Comparison of ENCODE assay signal across 8 cellular contexts in the genomic region with DNA sequence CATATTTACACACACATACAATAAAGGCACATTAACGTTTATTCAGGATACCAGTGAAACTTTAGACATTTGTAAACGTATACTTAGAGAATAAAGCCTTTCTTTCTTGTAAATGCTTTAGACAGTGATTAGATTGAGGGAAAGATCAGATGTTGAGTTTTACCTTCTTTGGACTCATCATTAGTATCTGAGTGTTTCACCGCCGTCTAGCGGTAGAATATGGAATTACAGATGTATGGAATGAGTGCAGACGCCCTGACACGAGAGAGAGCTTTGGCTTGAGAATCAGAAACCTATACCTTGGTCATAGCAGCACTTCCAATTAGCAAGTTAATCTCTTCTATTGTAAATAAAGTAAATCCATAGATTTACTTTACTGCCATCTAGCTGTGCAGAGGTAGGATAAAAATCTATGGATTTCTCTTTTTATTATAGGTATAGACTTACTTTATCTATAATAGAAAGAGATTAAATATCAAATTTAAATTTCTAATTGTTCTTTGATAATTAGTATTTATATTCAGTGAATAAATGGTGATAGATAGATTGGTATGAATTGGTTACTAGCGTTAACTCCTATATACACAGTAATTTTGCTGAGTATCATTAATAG. TPM values are rescaled to one million over a fixed set of nuclear protein-coding genes. Genes with fewer than 3 reads are reported as not detected.
DNase-seq lines count a peak whose midpoint lies in the region; ATAC-seq and TF ChIP-seq lines count a peak whose summit lies in the region.

No MANE protein-coding gene starts in this region.

- CTCF ChIA-PET in OCI-LY7 (lab: Charles Lee; ENCODE audit: unreplicated experiment): interaction anchor here (1.0 kb wide), 1 partner anchor 111 kb away, joined by 3 read pairs; no protein-coding TSS in a partner anchor

- ATAC-seq in HG03354 (IDR thresholded peaks at IDR 0.05; ENCODE audit: poor library complexity, severe bottlenecking, unreplicated experiment) (peak; percentile 69), GM21737 (IDR thresholded peaks at IDR 0.05; ENCODE audit: unreplicated experiment) (no peak)

- no peak overlapping the region for H2AFZ ChIP-seq in OCI-LY7 (ENCODE audit: low read length)

- H4K20me1 ChIP-seq in OCI-LY7 (ENCODE audit: insufficient read depth, low read length): no peaks in the 10 kb centered on the region

- no peaks in the 10 kb centered on the region for H3K27me3 ChIP-seq in iPS DF 6.9 (ENCODE audit: control insufficient read depth, insufficient read depth, low read length)

- POLR2A ChIA-PET in OCI-LY7 (lab: Charles Lee): interaction anchor here (0.7 kb wide), 1 partner anchor 531 kb away, joined by 3 read pairs; a partner anchor contains a TSS

- DNase-seq in NCI-H2227 (lab: John Stamatoyannopoulos, UW; ENCODE audit: unreplicated experiment) (peak; percentile 9), NCI-H2227 treated with DMSO at 0.1 percent for 48 hours (lab: John Stamatoyannopoulos, UW) (no peak), OCI-LY7 (ENCODE audit: low spot score) (peak; percentile 58), iPS DF 6.9 (ENCODE audit: low read depth, low spot score) (peak; percentile 16)
- DNase-seq in activated naive CD4-positive, alpha-beta T cell treated with anti-CD3 and anti-CD28 coated beads, Interleukin-2, amount 50 U/mL, for 16 hours: peak; percentile 32
- peak; percentile 2 to 42 (median 29) for DNase-seq in stimulated activated CD4-positive, alpha-beta T cell treated with anti-CD3 and anti-CD28 coated beads, Interleukin-1b, Interleukin-23, amount 100 ng/mL, for 24 hours (ENCODE audit: low read depth in 4 of 4, low spot score in 1 of 4)

- no TSS peak for BruUV-seq in OCI-LY7 (replicated peaks; lab: Mats Ljungman, UMichigan)

- no peaks in the 10 kb centered on the region for H3K36me3 ChIP-seq in OCI-LY7 (ENCODE audit: insufficient read depth, low read length)
- H3K36me3 ChIP-seq in iPS DF 6.9 (ENCODE audit: control insufficient read depth, insufficient read depth, low read length): no peaks in the 10 kb centered on the region

- H3K9me2 ChIP-seq in OCI-LY7 (ENCODE audit: insufficient read depth, low read length): no peaks in the 10 kb centered on the region

- TF ChIP-seq CTCF in OCI-LY7 (conservative IDR thresholded peaks at IDR 0.05; ENCODE audit: low read length): peak; percentile 92

- H3K9me3 ChIP-seq in OCI-LY7 (ENCODE audit: low read length) (no peaks in the 10 kb centered on the region), iPS DF 6.9 (ENCODE audit: control insufficient read depth, insufficient read depth, low read length) (peaks cover 6% of the 10 kb centered on the region)

- no CpG with 5 or more reads among the region's 8 CpGs for WGBS in iPS DF 6.9 (ENCODE audit: insufficient coverage, insufficient read length)

- H3K4me1 ChIP-seq in OCI-LY7 (ENCODE audit: insufficient read depth, low read length, poor library complexity, severe bottlenecking): no peaks in the 10 kb centered on the region
- H3K4me1 ChIP-seq in iPS DF 6.9 (ENCODE audit: control insufficient read depth, insufficient read depth, low read length): no peaks in the 10 kb centered on the region

- no peaks in the 10 kb centered on the region for H3K79me2 ChIP-seq in OCI-LY7 (ENCODE audit: insufficient read depth, low read depth, low read length)

- H3K4me3 ChIP-seq in OCI-LY7 (ENCODE audit: low read depth, low read length, poor library complexity, severe bottlenecking) (no peak overlapping the region), iPS DF 6.9 (ENCODE audit: low read length) (no peak overlapping the region)

- H3K27ac ChIP-seq in OCI-LY7 (ENCODE audit: low read depth, low read length, poor library complexity, severe bottlenecking) (no peak overlapping the region), iPS DF 6.9 (ENCODE audit: low read length) (no peak overlapping the region)

- no peak overlapping the region for H3K4me2 ChIP-seq in OCI-LY7 (ENCODE audit: low read length)

- intact Hi-C loops in OCI-LY7 (cut with micrococcal nuclease; ENCODE audit: unreplicated experiment): loop anchor here (5.0 kb wide), 2 partner anchors 110 to 295 kb away; no protein-coding TSS in a partner anchor

RNA-seq across cellular contexts. Expression of a gene that starts 12.6 kb away (rescaled TPM):
- total RNA-seq in OCI-LY7 (2014; rRNA removed; shearing (Covaris generic)): not detected in 2 replicates
- total RNA-seq in OCI-LY7 (2022): not detected in 2 replicates

RNA-seq across cellular contexts. Expression of a gene that starts 22.2 kb away (rescaled TPM):
- not detected in 2 replicates for total RNA-seq in OCI-LY7 (2014; rRNA removed; shearing (Covaris generic))
- total RNA-seq in OCI-LY7 (2022): not detected in 2 replicates
